8 cellular contexts compared by ENCODE assay signal in the genomic region with DNA sequence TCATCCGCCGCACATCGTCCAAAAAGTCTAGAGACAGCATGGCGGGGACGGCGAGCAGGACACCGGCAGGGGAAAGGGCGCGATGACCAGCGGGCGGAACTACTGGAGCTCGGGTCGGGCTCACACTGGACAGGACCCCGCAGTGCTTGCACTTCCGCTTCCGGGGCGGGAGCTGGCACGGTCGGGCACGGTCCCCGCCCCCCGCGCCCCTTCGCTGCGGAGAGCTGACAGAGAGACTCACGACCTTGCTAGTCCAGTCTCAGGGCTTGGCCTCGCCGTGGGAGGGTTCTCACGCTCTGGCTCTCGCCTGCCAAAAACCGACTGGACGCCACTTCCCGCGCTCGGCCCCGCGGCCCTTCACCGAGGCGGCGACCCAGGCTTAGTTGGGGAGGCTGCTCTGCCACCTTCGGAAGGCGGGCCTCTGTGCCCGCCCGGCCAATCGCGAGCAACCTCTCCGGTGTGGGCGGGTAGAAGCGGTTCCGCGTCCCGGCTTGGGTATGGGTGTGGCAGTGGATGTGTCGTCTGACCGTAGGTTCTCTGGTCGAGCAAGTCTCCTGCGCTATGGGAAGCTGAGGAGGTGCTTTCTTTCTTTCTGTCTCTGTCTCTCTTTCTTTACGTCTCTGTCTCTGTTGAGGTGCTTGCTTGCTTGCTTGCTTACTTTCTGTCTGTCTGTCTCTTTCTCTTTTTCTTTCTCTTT. TPM values are rescaled to one million over a fixed set of nuclear protein-coding genes. Genes with fewer than 3 reads are reported as not detected.
A peak's percentile ranks its signal among the peaks of the same experiment; 100 is the strongest.
DNase-seq lines count a peak whose midpoint lies in the region; ATAC-seq, FAIRE-seq and TF ChIP-seq lines count a peak whose summit lies in the region.

A gene (minus strand): TSS at position 104 of the 697 bp plus-strand sequence. CDS start 64 bp downstream, at position 40.

- peak; percentile 92 for TF ChIP-seq POLR2A in GM12892 (IDR thresholded peaks at IDR 0.05; ENCODE audit: low read depth, low read length)

- peak within 1 kb of the TSS; percentile 96 for H3K4me3 ChIP-seq in upper lobe of right lung

- H3K36me3 ChIP-seq in upper lobe of right lung: peaks cover 9% of the 10 kb centered on the region

- no peaks in the 10 kb centered on the region for H3K27me3 ChIP-seq in upper lobe of right lung

- DNase-seq in GM12892 (ENCODE audit: insufficient read length): peak; percentile 92
- peak; percentile 89 for DNase-seq in NCI-H146 (lab: John Stamatoyannopoulos, UW)
- DNase-seq in T-helper 1 cell: peak; percentile 82 to 95 (median 86)
- DNase-seq in amniotic epithelial cell (ENCODE audit: low read depth): peak; percentile 92
- DNase-seq in left cardiac atrium: peak; percentile 96
- DNase-seq in posterior vena cava (ENCODE audit: low spot score): peak; percentile 99
- peak; percentile 98 for DNase-seq in upper lobe of right lung

- no peak for TF ChIP-seq CTCF in upper lobe of right lung (IDR thresholded peaks at IDR 0.05)

- peaks cover 20% of the 10 kb centered on the region for H3K4me1 ChIP-seq in upper lobe of right lung

- peak; percentile 89 for ATAC-seq in HG02852 (IDR thresholded peaks at IDR 0.05; ENCODE audit: unreplicated experiment)
- ATAC-seq in left cardiac atrium: peak; percentile 98 to 99
- ATAC-seq in upper lobe of right lung: peak; percentile 98

- intact Hi-C loops in left cardiac atrium (cut with DNase I) (loop anchor here (10.0 kb wide), 1 partner anchor 61 kb away; a partner anchor contains a TSS), posterior vena cava (cut with DNase I) (no loop called here), upper lobe of right lung (cut with DNase I) (no loop called here)

- H3K27ac ChIP-seq in upper lobe of right lung: peak within 1 kb of the TSS; percentile 98

- no peaks in the 10 kb centered on the region for H3K9me3 ChIP-seq in upper lobe of right lung

- FAIRE-seq in GM12892 (lab: Jason Lieb, UNC): peak; percentile 94

RNA-seq across cellular contexts. Expression of the gene that starts here (rescaled TPM):
- polyA plus RNA-seq in GM12892 (2012; ENCODE audit: missing spikeins): 144 TPM
- 100 to 1,000 TPM in 1 of 2 donors, 10 to 100 TPM in 1; 98.1 to 104 TPM for total RNA-seq in left cardiac atrium
- 100 to 1,000 TPM in 1 of 2 donors, 10 to 100 TPM in 1; 83.0 to 113 TPM for total RNA-seq in posterior vena cava
- 168 TPM for total RNA-seq in upper lobe of right lung

Comparison
In these comparisons a context has a peak if more than half of its experiments do, and no peak if none do; other contexts are left out.
1. Peak in every context shown above with its lines: DNase-seq, ATAC-seq, H3K4me3 ChIP-seq and H3K27ac ChIP-seq.
2. intact Hi-C loops: an anchor here in left cardiac atrium (10.0 kb wide); none called in posterior vena cava and upper lobe of right lung.